16 cellular contexts compared by ENCODE assay signal in the genomic region with DNA sequence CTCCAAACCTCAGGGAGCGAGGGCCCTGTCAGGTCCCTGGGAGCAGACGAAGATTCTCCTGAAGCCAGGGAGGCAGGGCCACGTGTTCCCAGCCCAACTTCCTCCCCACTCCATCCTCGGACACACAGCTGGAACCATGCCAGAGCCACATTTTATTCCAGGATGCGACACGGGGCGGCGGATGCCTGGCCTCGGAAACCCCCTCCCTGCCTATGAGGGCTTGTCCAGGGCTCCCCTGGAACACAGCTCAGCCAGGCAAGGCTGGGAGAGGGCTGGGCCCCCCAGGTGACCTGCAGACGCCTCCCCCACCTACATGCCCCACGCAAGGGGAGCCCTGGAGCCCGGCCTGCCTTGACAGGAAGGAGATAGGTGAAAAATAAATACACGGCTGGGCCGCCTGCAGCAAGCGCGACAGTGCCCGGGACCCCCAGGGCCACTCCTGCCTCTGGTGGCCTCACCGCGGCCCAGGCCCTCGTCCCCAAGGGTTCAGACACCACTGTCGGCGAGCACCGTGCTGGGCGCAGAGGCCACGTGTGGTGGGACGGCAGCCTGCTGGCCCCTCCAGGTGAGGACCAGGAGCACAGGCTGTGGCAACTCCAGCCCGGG. TPM values are rescaled to one million over a fixed set of nuclear protein-coding genes. Genes with fewer than 3 reads are reported as not detected.
DNase-seq lines count a peak whose midpoint lies in the region; ATAC-seq, FAIRE-seq and TF ChIP-seq lines count a peak whose summit lies in the region.
"Had no signal": no experiment of that assay in that cellular context is flagged by ENCODE, and none has a peak within 500 bp of the region (broad histone marks: within the 10 kb centered on the region; RNA-seq: fewer than 3 reads in every experiment).

No MANE protein-coding gene starts in this region.

- peaks cover 5% of the 10 kb centered on the region for H3K4me1 ChIP-seq in IMR-90 (ENCODE audit: control insufficient read depth, insufficient read depth, low read length)
- H3K4me1 ChIP-seq in endothelial cell of umbilical vein (ENCODE audit: control insufficient read depth, extremely low read depth, insufficient read depth, low read length) = peaks cover 6% of the 10 kb centered on the region
- peaks cover 18% of the 10 kb centered on the region for H3K4me1 ChIP-seq in mesenchymal stem cell (ENCODE audit: control insufficient read depth, insufficient read depth, low read depth, low read length)
- peaks cover 3% of the 10 kb centered on the region; the same call in 1 of the 2 replicates for H3K4me1 ChIP-seq in SJCRH30

- no peak for FAIRE-seq in endothelial cell of umbilical vein (lab: Jason Lieb, UNC)
- FAIRE-seq: frontal cortex had no signal

- no peak overlapping the region for H3K23ac ChIP-seq in IMR-90 (ENCODE audit: low read depth, low read length)
- H3K23ac ChIP-seq in mesenchymal stem cell (ENCODE audit: low read length in 2 of 2) = no peak overlapping the region

- H3K4me1 Mint-ChIP-seq in stimulated activated effector memory CD8-positive, alpha-beta T cell treated with anti-CD3 and anti-CD28 coated beads, Interleukin-12 subunit alpha, Interleukin-12 subunit beta, amount 100 ng/mL, for 72 hours = peaks cover 10% of the 10 kb centered on the region
- H3K4me1 Mint-ChIP-seq: activated naive CD8-positive, alpha-beta T cell treated with anti-CD3 and anti-CD28 coated beads for 36 hours had no signal

- BruUV-seq in IMR-90 (replicated peaks; lab: Mats Ljungman, UMichigan) (no TSS peak), endothelial cell of umbilical vein (replicated peaks; lab: Mats Ljungman, UMichigan) (no TSS peak)

- in situ Hi-C loops in Caki2 (cut with HindIII; ENCODE audit: low pct_unique_long_range_greater_than_20kb, low sequenced_read_pairs) = no loop called here
- in situ Hi-C loops in IMR-90 (cut with MboI; ENCODE audit: low sequenced_read_pairs) = no loop called here

- no peak overlapping the region for H3K27ac ChIP-seq in IMR-90 (ENCODE audit: insufficient read depth, low read length)
- H3K27ac ChIP-seq in endothelial cell of umbilical vein (ENCODE audit: insufficient read depth, low read depth, low read length) = no peak overlapping the region
- H3K27ac ChIP-seq in mesenchymal stem cell (ENCODE audit: low read length, poor library complexity, severe bottlenecking) = no peak overlapping the region
- no peak overlapping the region for H3K27ac ChIP-seq in SJCRH30
- H3K27ac ChIP-seq: BLaER1 had no signal

- 0 out of 2 replicates have a peak, but pooled peaks cover 3% of the 10 kb centered on the region for H4K20me1 ChIP-seq in IMR-90 (ENCODE audit: insufficient read depth, low read length)
- no peaks in the 10 kb centered on the region for H4K20me1 ChIP-seq in endothelial cell of umbilical vein (replicated peaks; ENCODE audit: control insufficient read depth, extremely low read depth, insufficient read depth, low read length)

- no peaks in the 10 kb centered on the region for H3K9me3 Mint-ChIP-seq in stimulated activated effector memory CD8-positive, alpha-beta T cell treated with anti-CD3 and anti-CD28 coated beads, Interleukin-12 subunit alpha, Interleukin-12 subunit beta, amount 100 ng/mL, for 72 hours
- H3K9me3 Mint-ChIP-seq: stimulated activated naive CD8-positive, alpha-beta T cell treated with anti-CD3 and anti-CD28 coated beads, Interleukin-15, Interleukin-2, amounts not matched to agents 100 ng/mL and 50 ng/mL, for 24 hours had no signal

- ATAC-seq in IMR-90 (ENCODE audit: low read depth) = no peak
- no peak for ATAC-seq in stimulated activated effector memory CD8-positive, alpha-beta T cell treated with anti-CD3 and anti-CD28 coated beads, Interleukin-12 subunit alpha, Interleukin-12 subunit beta, amount 100 ng/mL, for 72 hours

- H3K9ac ChIP-seq in IMR-90 (ENCODE audit: low read depth, low read length) = no peak overlapping the region
- no peak overlapping the region for H3K9ac ChIP-seq in endothelial cell of umbilical vein (replicated peaks; ENCODE audit: extremely low read depth, insufficient read depth, low read length)
- H3K9ac ChIP-seq in mesenchymal stem cell (ENCODE audit: low read length) = no peak overlapping the region
- H3K9ac ChIP-seq: BLaER1 had no signal

- TF ChIP-seq POLR2A in IMR-90 (IDR thresholded peaks at IDR 0.05; ENCODE audit: low read depth, low read length) (no peak), endothelial cell of umbilical vein (IDR thresholded peaks at IDR 0.05; ENCODE audit: low read depth, low read length) (no peak)

- no peak overlapping the region for H2AK9ac ChIP-seq in IMR-90 (replicated peaks; ENCODE audit: low read depth, low read length, poor library complexity)

- H3K4me3 ChIP-seq in IMR-90 (ENCODE audit: insufficient read depth, low read depth, low read length) (no peak overlapping the region), endothelial cell of umbilical vein (replicated peaks in 1 of 3; ENCODE audit: insufficient read depth in 1 of 3, low read depth in 1 of 3, low read length in 3 of 3) (no peak overlapping the region), mesenchymal stem cell (ENCODE audit: insufficient read depth in 1 of 2, low read depth in 1 of 2, low read length in 2 of 2) (no peak overlapping the region), SJCRH30 (no peak overlapping the region)
- H3K4me3 ChIP-seq: BLaER1 had no signal

- CTCF ChIA-PET in IMR-90 (lab: Yijun Ruan, JAX) = no interaction called here
- CTCF ChIA-PET in endothelial cell of umbilical vein (lab: Charles Lee) = interaction anchor here (1.5 to 1.7 kb wide), 2 partner anchors 21 to 61 kb away, joined by 3 to 4 read pairs; partner anchors contain the start of gene GET4

- intact Hi-C loops in IMR-90 (cut with micrococcal nuclease) = no loop called here
- intact Hi-C loops in endothelial cell of umbilical vein (cut with micrococcal nuclease) = no loop called here

- DNase-seq in Caki2 (ENCODE audit: low read depth) = peak; percentile 22
- no peak for DNase-seq in IMR-90
- DNase-seq in endothelial cell of umbilical vein (ENCODE audit: low read depth, low spot score) = peak; percentile 25
- DNase-seq in mesenchymal stem cell = no peak
- DNase-seq in LoVo (ENCODE audit: low spot score) = no peak
- DNase-seq in SJCRH30 = no peak
- DNase-seq in NCI-H146 treated with DMSO at 0.1 percent for 48 hours (lab: John Stamatoyannopoulos, UW; ENCODE audit: unreplicated experiment) = no peak
- no peak for DNase-seq in stimulated activated effector memory CD8-positive, alpha-beta T cell treated with anti-CD3 and anti-CD28 coated beads, Interleukin-12 subunit alpha, Interleukin-12 subunit beta, amount 100 ng/mL, for 72 hours (ENCODE audit: low spot score in 2 of 2)
- DNase-seq: activated CD4-positive, alpha-beta T cell treated with anti-CD3 and anti-CD28 coated beads, Interleukin-2, amount 50 U/mL, for 1 hour; activated naive CD8-positive, alpha-beta T cell treated with anti-CD3 and anti-CD28 coated beads for 36 hours; activated T-cell treated with anti-CD3 and anti-CD28 coated beads, Interleukin-2, amount 50 U/mL, for 1 hour; NCI-H187 treated with DMSO at 0.1 percent for 48 hours; NCI-H82 had no signal

- H3K14ac ChIP-seq in IMR-90 (replicated peaks; ENCODE audit: low read depth, low read length) = no peak overlapping the region
- no peak overlapping the region for H3K14ac ChIP-seq in mesenchymal stem cell (ENCODE audit: low read length in 2 of 2)

- H2BK15ac ChIP-seq in IMR-90 (ENCODE audit: low read depth, low read length) (no peak overlapping the region), mesenchymal stem cell (ENCODE audit: low read depth, poor library complexity, severe bottlenecking) (no peak overlapping the region)

- H2AK5ac ChIP-seq in IMR-90 (ENCODE audit: low read depth, low read length) (no peak overlapping the region), mesenchymal stem cell (ENCODE audit: low read length, severe bottlenecking) (no peak overlapping the region)

- H2BK5ac ChIP-seq in IMR-90 (ENCODE audit: low read depth, low read length, poor library complexity, severe bottlenecking) (no peak overlapping the region), mesenchymal stem cell (ENCODE audit: low read depth, low read length, poor library complexity, severe bottlenecking) (no peak overlapping the region)

- H2BK20ac ChIP-seq in IMR-90 (ENCODE audit: low read depth, low read length) = no peak overlapping the region

- H3K4me2 ChIP-seq in IMR-90 (ENCODE audit: low read depth, low read length) = no peak overlapping the region
- H3K4me2 ChIP-seq in endothelial cell of umbilical vein (ENCODE audit: insufficient read depth, low read length) = no peak overlapping the region
- H3K4me2 ChIP-seq in mesenchymal stem cell (ENCODE audit: low read length, poor library complexity, severe bottlenecking) = no peak overlapping the region
- H3K4me2 ChIP-seq: BLaER1 had no signal

- H3K56ac ChIP-seq in IMR-90 (ENCODE audit: extremely low read depth, insufficient read depth, low read length) = no peak overlapping the region

- H3K27me3 ChIP-seq in IMR-90 (ENCODE audit: control insufficient read depth, insufficient read depth, low read length) = no peaks in the 10 kb centered on the region
- no peaks in the 10 kb centered on the region for H3K27me3 ChIP-seq in endothelial cell of umbilical vein (ENCODE audit: control insufficient read depth in 2 of 2, insufficient read depth in 2 of 2, low read length in 2 of 2)
- H3K27me3 ChIP-seq in mesenchymal stem cell (ENCODE audit: control insufficient read depth in 1 of 2, insufficient read depth in 1 of 2, low read length in 2 of 2) = peaks cover 3% of the 10 kb centered on the region in 2 experiments
- no peaks in the 10 kb centered on the region for H3K27me3 ChIP-seq in SJCRH30
- H3K27me3 ChIP-seq: BLaER1 had no signal

- 70% methylated on average over 10 of the region's 27 CpGs; no CpG with 5 or more reads in 1 of the 2 experiments for WGBS in IMR-90 (ENCODE audit: extremely low coverage in 2 of 2, insufficient read length in 1 of 2), 2 experiments
- 84% methylated on average over 26 of the region's 27 CpGs for WGBS in mesenchymal stem cell

- H3K79me2 ChIP-seq in endothelial cell of umbilical vein (ENCODE audit: control insufficient read depth, insufficient read depth, low read length) = no peaks in the 10 kb centered on the region

- no peak overlapping the region for H3K4me3 Mint-ChIP-seq in stimulated activated effector memory CD8-positive, alpha-beta T cell treated with anti-CD3 and anti-CD28 coated beads, Interleukin-12 subunit alpha, Interleukin-12 subunit beta, amount 100 ng/mL, for 72 hours
- H3K4me3 Mint-ChIP-seq: activated naive CD8-positive, alpha-beta T cell treated with anti-CD3 and anti-CD28 coated beads for 36 hours; stimulated activated naive CD8-positive, alpha-beta T cell treated with anti-CD3 and anti-CD28 coated beads, Interleukin-15, Interleukin-2, amounts not matched to agents 100 ng/mL and 50 ng/mL, for 24 hours had no signal

- H3K36me3 Mint-ChIP-seq in stimulated activated effector memory CD8-positive, alpha-beta T cell treated with anti-CD3 and anti-CD28 coated beads, Interleukin-12 subunit alpha, Interleukin-12 subunit beta, amount 100 ng/mL, for 72 hours = peaks cover 76% of the 10 kb centered on the region

- H3K9me3 ChIP-seq in IMR-90 (ENCODE audit: control insufficient read depth, insufficient read depth, low read length) = no peaks in the 10 kb centered on the region
- no peaks in the 10 kb centered on the region for H3K9me3 ChIP-seq in endothelial cell of umbilical vein (replicated peaks; ENCODE audit: control insufficient read depth, insufficient read depth, low read length)
- no peaks in the 10 kb centered on the region for H3K9me3 ChIP-seq in mesenchymal stem cell (ENCODE audit: control insufficient read depth, low read length)
- no peaks in the 10 kb centered on the region for H3K9me3 ChIP-seq in SJCRH30 (replicated peaks)
- H3K9me3 ChIP-seq: BLaER1 had no signal

- no peak overlapping the region for H2BK12ac ChIP-seq in mesenchymal stem cell (ENCODE audit: low read length in 2 of 2)

- H3K18ac ChIP-seq in IMR-90 (ENCODE audit: low read depth, low read length) (no peak overlapping the region), mesenchymal stem cell (ENCODE audit: low read depth in 1 of 2, low read length in 2 of 2) (no peak overlapping the region)

- dilution Hi-C loops in IMR-90 (cut with HindIII; ENCODE audit: low sequenced_read_pairs, unreplicated experiment) (no loop called here), endothelial cell of umbilical vein (cut with MboI; ENCODE audit: extremely low pct_ligation_motif_present, low sequenced_read_pairs) (no loop called here)

- POLR2A ChIA-PET in IMR-90 (lab: Charles Lee; ENCODE audit: unreplicated experiment) (no interaction called here), endothelial cell of umbilical vein (lab: Charles Lee) (no interaction called here)

- H3K9me1 ChIP-seq in IMR-90 (ENCODE audit: insufficient read depth, low read length) (no peaks in the 10 kb centered on the region), endothelial cell of umbilical vein (replicated peaks; ENCODE audit: control insufficient read depth, extremely low read depth, insufficient read depth, low read length) (no peaks in the 10 kb centered on the region)

- H3K4ac ChIP-seq in IMR-90 (ENCODE audit: low read depth, low read length) = no peak overlapping the region
- no peak overlapping the region for H3K4ac ChIP-seq in mesenchymal stem cell (ENCODE audit: low read depth in 1 of 2, low read length in 2 of 2)

- no peak for TF ChIP-seq RAD21 in IMR-90 (IDR thresholded peaks at IDR 0.05; ENCODE audit: low read length)

- H4K5ac ChIP-seq in IMR-90 (ENCODE audit: low read depth, low read length) = no peak overlapping the region

- H4K8ac ChIP-seq in IMR-90 (ENCODE audit: low read depth in 2 of 2, low read length in 2 of 2) (no peak overlapping the region), mesenchymal stem cell (ENCODE audit: low read length) (no peak overlapping the region)

- no peak for TF ChIP-seq CTCF in IMR-90 (conservative IDR thresholded peaks at IDR 0.05; ENCODE audit: low read depth, low read length)
- no peak for TF ChIP-seq CTCF in endothelial cell of umbilical vein (IDR thresholded peaks at IDR 0.05; ENCODE audit: extremely low read depth in 1 of 2, insufficient read depth in 1 of 2, low read depth in 1 of 2, low read length in 2 of 2)

- H2BK120ac ChIP-seq in IMR-90 (ENCODE audit: low read depth, low read length) = no peak overlapping the region
- H2BK120ac ChIP-seq in mesenchymal stem cell (ENCODE audit: low read depth, low read length) = no peak overlapping the region

- no peak overlapping the region for H2AFZ ChIP-seq in IMR-90 (replicated peaks; ENCODE audit: low read length, poor library complexity)
- no peak overlapping the region for H2AFZ ChIP-seq in endothelial cell of umbilical vein (ENCODE audit: low read depth, low read length)
- H2AFZ ChIP-seq in mesenchymal stem cell (ENCODE audit: low read depth, low read length) = no peak overlapping the region

- peaks cover 35% of the 10 kb centered on the region for H3K36me3 ChIP-seq in IMR-90 (ENCODE audit: control insufficient read depth, insufficient read depth, low read length)
- peaks cover 4 to 25% of the 10 kb centered on the region in 2 experiments for H3K36me3 ChIP-seq in endothelial cell of umbilical vein (ENCODE audit: control insufficient read depth in 2 of 2, extremely low read depth in 1 of 2, insufficient read depth in 2 of 2, low read length in 2 of 2)
- peaks cover 40 to 67% of the 10 kb centered on the region in 2 experiments for H3K36me3 ChIP-seq in mesenchymal stem cell (ENCODE audit: control insufficient read depth in 1 of 2, insufficient read depth in 2 of 2, low read depth in 1 of 2, low read length in 2 of 2)
- H3K36me3 ChIP-seq in SJCRH30 = no peaks in the 10 kb centered on the region

- H3K79me1 ChIP-seq in IMR-90 (ENCODE audit: low read depth in 1 of 2, low read length in 2 of 2) = peaks cover 1 to 6% of the 10 kb centered on the region in 2 experiments; a peak in 2 of 4 replicates
- peaks cover 7% of the 10 kb centered on the region for H3K79me1 ChIP-seq in mesenchymal stem cell (replicated peaks; ENCODE audit: low read length, poor library complexity, severe bottlenecking)

- no peak overlapping the region for H3K27ac Mint-ChIP-seq in stimulated activated effector memory CD8-positive, alpha-beta T cell treated with anti-CD3 and anti-CD28 coated beads, Interleukin-12 subunit alpha, Interleukin-12 subunit beta, amount 100 ng/mL, for 72 hours
- H3K27ac Mint-ChIP-seq: activated naive CD8-positive, alpha-beta T cell treated with anti-CD3 and anti-CD28 coated beads for 36 hours; stimulated activated naive CD8-positive, alpha-beta T cell treated with anti-CD3 and anti-CD28 coated beads, Interleukin-15, Interleukin-2, amounts not matched to agents 100 ng/mL and 50 ng/mL, for 24 hours had no signal

- H4K91ac ChIP-seq in IMR-90 (ENCODE audit: insufficient read depth, low read depth, low read length) = no peak overlapping the region
- peak overlapping the region; percentile 45 for H4K91ac ChIP-seq in mesenchymal stem cell (ENCODE audit: low read length)

RNA-seq across cellular contexts. Expression of gene GET4, which starts 21.5 kb away (rescaled TPM):
- total RNA-seq in Caki2 (2014; rRNA removed; shearing (Covaris generic); ENCODE audit: low replicate concordance) = 106 and 117 TPM in 2 replicates
- 10.6 and 11.3 TPM in 2 replicates for total RNA-seq in IMR-90 (2012; rRNA removed)
- polyA plus RNA-seq in IMR-90 (2012; rRNA removed) = 30.9 and 37.2 TPM in 2 replicates
- polyA plus RNA-seq in IMR-90 (2012; cell fraction: cytosol; rRNA removed) = 25.9 and 35.9 TPM in 2 replicates
- polyA plus RNA-seq in IMR-90 (2012; cell fraction: nucleus; rRNA removed; ENCODE audit: low replicate concordance) = 104 and 238 TPM in 2 replicates
- total RNA-seq in endothelial cell of umbilical vein = 44.7 and 48.4 TPM in 2 replicates
- polyA plus RNA-seq in endothelial cell of umbilical vein = 58.1 and 64.8 TPM in 2 replicates
- polyA plus RNA-seq in endothelial cell of umbilical vein (2011; cell fraction: cytosol; rRNA removed) = 30.1 and 40.9 TPM in 2 replicates
- polyA plus RNA-seq in endothelial cell of umbilical vein (2011; cell fraction: nucleus; rRNA removed) = 82.6 and 105 TPM in 2 replicates
- 25.7 and 32.2 TPM in 2 replicates for polyA plus RNA-seq in endothelial cell of umbilical vein (2012)
- 15.7 and 15.8 TPM in 2 replicates for polyA minus RNA-seq in endothelial cell of umbilical vein
- 21.4 TPM for polyA minus RNA-seq in endothelial cell of umbilical vein (2011; cell fraction: cytosol; rRNA and poly(A)+ RNA removed)
- polyA minus RNA-seq in endothelial cell of umbilical vein (2011; cell fraction: nucleus; rRNA and poly(A)+ RNA removed) = 12.9 and 18.9 TPM in 2 replicates
- 23.7 TPM for polyA plus RNA-seq in mesenchymal stem cell (2013, experiment 1 of 2)
- polyA plus RNA-seq in mesenchymal stem cell (2013, experiment 2 of 2) = 23.3 TPM
- 21.4 and 22.0 TPM in 2 replicates for total RNA-seq in SJCRH30 (2014; rRNA removed; shearing (Covaris generic))

RNA-seq across cellular contexts. Expression of gene ADAP1, which starts 56.6 kb away (rescaled TPM):
- total RNA-seq in Caki2 (2014; rRNA removed; shearing (Covaris generic); ENCODE audit: low replicate concordance) = 8.3 TPM in 1 of 2 replicates, not detected in the other
- total RNA-seq in IMR-90 (2012; rRNA removed) = 1.4 and 2.2 TPM in 2 replicates
- 1.9 and 2.0 TPM in 2 replicates for polyA plus RNA-seq in IMR-90 (2012; rRNA removed)
- polyA plus RNA-seq in IMR-90 (2012; cell fraction: cytosol; rRNA removed) = 1.3 and 2.4 TPM in 2 replicates
- polyA plus RNA-seq in IMR-90 (2012; cell fraction: nucleus; rRNA removed; ENCODE audit: low replicate concordance) = 2.9 and 5.6 TPM in 2 replicates
- total RNA-seq in endothelial cell of umbilical vein = 0.46 and 0.49 TPM in 2 replicates
- polyA plus RNA-seq in endothelial cell of umbilical vein = 0.58 and 0.76 TPM in 2 replicates
- 0.37 and 0.44 TPM in 2 replicates for polyA plus RNA-seq in endothelial cell of umbilical vein (2011; cell fraction: cytosol; rRNA removed)
- 0.65 and 0.84 TPM in 2 replicates for polyA plus RNA-seq in endothelial cell of umbilical vein (2011; cell fraction: nucleus; rRNA removed)
- 0.66 and 1.1 TPM in 2 replicates for polyA plus RNA-seq in endothelial cell of umbilical vein (2012)
- polyA minus RNA-seq in endothelial cell of umbilical vein = 1.7 and 2.1 TPM in 2 replicates
- 5.3 TPM for polyA minus RNA-seq in endothelial cell of umbilical vein (2011; cell fraction: cytosol; rRNA and poly(A)+ RNA removed)
- polyA minus RNA-seq in endothelial cell of umbilical vein (2011; cell fraction: nucleus; rRNA and poly(A)+ RNA removed) = not detected in 2 replicates
- 0.97 TPM for polyA plus RNA-seq in mesenchymal stem cell (2013, experiment 1 of 2)
- polyA plus RNA-seq in mesenchymal stem cell (2013, experiment 2 of 2) = 0.84 TPM
- total RNA-seq in SJCRH30 (2014; rRNA removed; shearing (Covaris generic)) = 0.04 TPM in 1 of 2 replicates, not detected in the other

Comparison
In these comparisons a context has a peak if more than half of its experiments do, and no peak if none do; other contexts are left out.
1. DNase-seq: peak in Caki2 (single experiment) and endothelial cell of umbilical vein (single experiment); none in IMR-90 (single experiment), mesenchymal stem cell (single experiment), LoVo (single experiment), SJCRH30 (0 of 2), NCI-H146 treated with DMSO at 0.1 percent for 48 hours (single experiment) and stimulated activated effector memory CD8-positive, alpha-beta T cell treated with anti-CD3 and anti-CD28 coated beads, Interleukin-12 subunit alpha, Interleukin-12 subunit beta, amount 100 ng/mL, for 72 hours (0 of 2).